14 cellular contexts compared by ENCODE assay signal in the genomic region with DNA sequence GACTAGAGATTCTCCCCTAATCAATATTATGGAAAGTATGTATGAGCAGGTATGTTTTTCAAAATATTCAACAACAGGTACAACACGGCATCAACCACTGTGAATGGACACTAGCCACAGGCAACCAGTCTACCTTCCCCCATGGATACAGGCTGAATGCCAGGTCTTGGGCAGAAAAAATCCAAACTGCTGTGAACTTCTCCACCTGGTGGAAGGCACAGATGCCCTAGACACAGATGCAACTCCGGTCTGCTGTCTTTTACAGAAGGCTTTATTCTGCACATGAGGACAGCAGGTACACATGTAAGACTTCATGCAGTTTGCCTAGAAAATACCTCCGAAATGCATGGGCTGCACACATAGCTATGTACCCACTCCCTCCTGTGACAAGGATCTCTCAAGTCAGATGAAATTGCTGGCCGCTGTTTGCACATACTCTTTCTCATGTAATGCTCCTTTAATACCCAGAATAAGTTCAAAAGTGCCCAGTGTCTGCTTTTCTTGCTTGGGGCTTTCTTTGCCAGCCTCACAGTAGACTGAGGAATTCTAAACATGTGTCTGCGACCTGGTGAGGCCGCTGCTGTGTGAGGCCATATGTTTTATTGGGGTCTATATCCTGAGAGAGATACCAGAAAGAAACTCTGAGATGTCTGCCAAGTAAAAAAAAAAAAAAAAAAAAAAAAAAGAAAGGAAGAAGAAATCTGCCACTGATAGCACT.
DNase-seq lines count a peak whose midpoint lies in the region; ATAC-seq, FAIRE-seq and TF ChIP-seq lines count a peak whose summit lies in the region.
"Had no signal": no experiment of that assay in that cellular context is flagged by ENCODE, and none has a peak within 500 bp of the region (broad histone marks: within the 10 kb centered on the region; RNA-seq: fewer than 3 reads in every experiment).

No MANE protein-coding gene starts in this region.

- ATAC-seq in right lobe of liver: peak in 3 of 4 donors; percentile 19 to 41 (median 28)
- no peak for ATAC-seq in HG03280 (IDR thresholded peaks at IDR 0.05; ENCODE audit: unreplicated experiment)
- no peak for ATAC-seq in GM21737 (IDR thresholded peaks at IDR 0.05; ENCODE audit: unreplicated experiment)
- ATAC-seq: left cardiac atrium, upper lobe of right lung had no signal

- no peak overlapping the region; the same call in 1 of the 2 replicates for H3K4me3 ChIP-seq in HUES64 (ENCODE audit: low read length)
- no peak overlapping the region for H3K4me3 ChIP-seq in bronchial epithelial cell (ENCODE audit: low read depth, low read length)
- H3K4me3 ChIP-seq in right lobe of liver: no peak overlapping the region
- H3K4me3 ChIP-seq in osteoblast (ENCODE audit: insufficient read depth, low read length): no peak overlapping the region
- H3K4me3 ChIP-seq: dorsolateral prefrontal cortex, upper lobe of right lung had no signal

- H3K9me3 ChIP-seq in HUES64 (ENCODE audit: insufficient read depth, low read depth, low read length): no peaks in the 10 kb centered on the region
- no peaks in the 10 kb centered on the region for H3K9me3 ChIP-seq in right lobe of liver
- no peaks in the 10 kb centered on the region for H3K9me3 ChIP-seq in osteoblast (ENCODE audit: low read depth, low read length)
- H3K9me3 ChIP-seq: upper lobe of right lung had no signal

- peaks cover 34% of the 10 kb centered on the region for H3K4me1 ChIP-seq in HUES64 (ENCODE audit: insufficient read depth, low read length)
- peaks cover 0 to 72% (median 20%) of the 10 kb centered on the region in 4 donors for H3K4me1 ChIP-seq in right lobe of liver
- no peaks in the 10 kb centered on the region for H3K4me1 ChIP-seq in osteoblast (ENCODE audit: insufficient read depth, low read length)

- no peak overlapping the region for H3K4me2 ChIP-seq in osteoblast (ENCODE audit: insufficient read depth, low read length)

- H3K79me2 ChIP-seq in osteoblast (ENCODE audit: insufficient read depth, low read length): no peaks in the 10 kb centered on the region

- no peak overlapping the region for H2AFZ ChIP-seq in osteoblast (ENCODE audit: low read length)

- H4K20me1 ChIP-seq in osteoblast (ENCODE audit: insufficient read depth, low read length): no peaks in the 10 kb centered on the region

- peak overlapping the region; percentile 42; the same call in 1 of the 2 replicates for H3K9ac ChIP-seq in HUES64 (ENCODE audit: low read depth, low read length)

- H3K36me3 ChIP-seq in HUES64 (ENCODE audit: insufficient read depth, low read length) (no peaks in the 10 kb centered on the region), bronchial epithelial cell (ENCODE audit: control insufficient read depth, insufficient read depth, low read length) (no peaks in the 10 kb centered on the region), right lobe of liver (peaks cover 0 to 4% (median 0%) of the 10 kb centered on the region in 4 donors), osteoblast (ENCODE audit: insufficient read depth, low read length) (no peaks in the 10 kb centered on the region)
- H3K36me3 ChIP-seq: upper lobe of right lung had no signal

- no peak overlapping the region for H3K27ac ChIP-seq in 22Rv1
- H3K27ac ChIP-seq in HUES64 (ENCODE audit: low read depth, low read length): peak overlapping the region; percentile 78
- peak overlapping the region in 1 of 3 donors; percentile 79 for H3K27ac ChIP-seq in right lobe of liver
- H3K27ac ChIP-seq in osteoblast (ENCODE audit: low read depth, low read length): no peak overlapping the region
- H3K27ac ChIP-seq: dorsolateral prefrontal cortex, upper lobe of right lung had no signal

- no peak for FAIRE-seq in bronchial epithelial cell (lab: Jason Lieb, UNC)
- FAIRE-seq: GM12891 had no signal

- TF ChIP-seq POLR2A in right lobe of liver (IDR thresholded peaks at IDR 0.05): no peak

- no peak for DNase-seq in bronchial epithelial cell (ENCODE audit: low read depth)
- DNase-seq in right lobe of liver: peak in 2 of 3 donors; percentile 29 to 72
- DNase-seq in NCI-H2081 treated with DMSO at 0.1 percent for 48 hours (lab: John Stamatoyannopoulos, UW): no peak
- DNase-seq in osteoblast (ENCODE audit: insufficient read length, low spot score, missing footprints): no peak
- DNase-seq: activated CD8-positive, alpha-beta memory T cell treated with anti-CD3 and anti-CD28 coated beads, Interleukin-2, amount 50 U/mL, for 48 hours; DMS79 treated with DMSO at 0.1 percent for 48 hours; dorsolateral prefrontal cortex; left cardiac atrium; upper lobe of right lung had no signal

- H3K27me3 ChIP-seq in HUES64 (ENCODE audit: insufficient read depth, low read length): peaks cover 12% of the 10 kb centered on the region; the same call in 1 of the 2 replicates
- no peaks in the 10 kb centered on the region for H3K27me3 ChIP-seq in bronchial epithelial cell (ENCODE audit: control insufficient read depth, insufficient read depth, low read length)
- H3K27me3 ChIP-seq in right lobe of liver: no peaks in the 10 kb centered on the region
- H3K27me3 ChIP-seq in osteoblast (ENCODE audit: insufficient read depth, low read length): no peaks in the 10 kb centered on the region
- H3K27me3 ChIP-seq: dorsolateral prefrontal cortex, upper lobe of right lung had no signal

- intact Hi-C loops in right lobe of liver (cut with DNase I): loop anchor here in 1 of 2 donors (10.0 kb wide), 1 partner anchor 134 kb away; no protein-coding TSS in a partner anchor

- 75% methylated on average over 6 of the region's 6 CpGs for WGBS in HUES64
- WGBS in right lobe of liver (ENCODE audit: insufficient coverage, low coverage, low lambda C conversion rate, missing lambda C conversion rate): 60% methylated on average over 5 of the region's 6 CpGs

- TF ChIP-seq CTCF in 22Rv1 (IDR thresholded peaks at IDR 0.05): 0 out of 2 replicates have a peak, but pooled peaks have one; percentile 18
- TF ChIP-seq CTCF in bronchial epithelial cell (IDR thresholded peaks at IDR 0.05; ENCODE audit: insufficient read depth, low read length, severe bottlenecking): peak; percentile 27
- peak; percentile 40 to 57 (median 48) for TF ChIP-seq CTCF in right lobe of liver (IDR thresholded peaks at IDR 0.05)
- no peak for TF ChIP-seq CTCF in osteoblast (IDR thresholded peaks at IDR 0.05; ENCODE audit: extremely low read depth, low read depth, low read length)

Comparison
In these comparisons a context has a peak if more than half of its experiments do, and no peak if none do; other contexts are left out.
1. DNase-seq: peak in right lobe of liver (2 of 3); none in bronchial epithelial cell (single experiment), NCI-H2081 treated with DMSO at 0.1 percent for 48 hours (single experiment) and osteoblast (single experiment).
2. ATAC-seq: peak in right lobe of liver (3 of 4); none in HG03280 (single experiment) and GM21737 (single experiment).